8 cellular contexts compared by ENCODE assay signal in the genomic region with DNA sequence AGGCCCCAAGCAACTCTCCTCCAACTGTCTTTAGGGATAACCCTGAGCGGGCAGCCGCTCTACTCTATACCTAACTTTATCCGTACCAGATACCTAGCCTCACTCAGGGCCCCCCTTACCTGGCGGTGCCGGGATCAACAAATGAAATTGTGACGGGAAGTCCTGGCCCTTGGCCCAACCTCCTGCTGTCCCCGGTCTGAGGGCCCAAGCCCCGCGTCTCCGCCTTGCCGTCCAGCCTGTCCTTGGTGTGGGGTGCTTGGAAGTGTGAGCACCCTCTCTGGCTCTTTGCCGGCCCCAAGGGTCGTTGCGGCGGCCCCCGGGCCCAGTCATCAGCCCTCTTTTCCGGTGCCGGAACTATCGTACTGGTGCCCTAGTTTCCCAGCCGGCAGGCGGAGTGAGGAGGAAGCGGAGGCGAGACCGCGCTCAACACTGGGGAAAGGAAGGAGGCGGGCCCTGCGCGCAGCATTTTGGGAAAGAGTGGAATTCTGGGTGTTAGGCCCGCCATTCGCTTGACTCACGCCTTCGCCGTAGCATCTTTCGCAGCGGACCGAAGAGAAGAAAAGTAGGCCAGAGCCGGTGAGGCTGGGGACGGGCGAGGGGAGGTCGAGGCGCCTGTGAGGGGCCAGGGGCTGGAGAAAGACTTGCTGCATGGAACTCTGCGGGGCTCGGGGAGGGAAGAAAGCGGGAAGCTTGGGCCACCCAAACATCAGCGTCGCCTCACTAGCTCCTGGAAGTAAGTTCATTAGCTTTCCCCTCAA.
A peak's percentile ranks its signal among the peaks of the same experiment; 100 is the strongest.
DNase-seq lines count a peak whose midpoint lies in the region; ATAC-seq and TF ChIP-seq lines count a peak whose summit lies in the region.

TSS of gene SNRPD3 (plus strand) at position 504 of the 758 bp plus-strand sequence. CDS start 1,676 bp downstream, outside the sequence.

- no peak; the same call in 1 of the 2 replicates for TF ChIP-seq CTCF in AG10803 (conservative IDR thresholded peaks at IDR 0.05; ENCODE audit: low read length)

- H3K4me3 ChIP-seq in AG10803 (ENCODE audit: low read length) = peak within 1 kb of the TSS; percentile 99

- ATAC-seq in GM19025 (IDR thresholded peaks at IDR 0.05; ENCODE audit: low read depth, unreplicated experiment) (peak; percentile 35), HG03280 (IDR thresholded peaks at IDR 0.05; ENCODE audit: unreplicated experiment) (peak; percentile 46)

- peak; percentile 90 for DNase-seq in AG10803 (ENCODE audit: low read depth)
- DNase-seq in NCI-H345 treated with DMSO at 0.1 percent for 48 hours (lab: John Stamatoyannopoulos, UW; ENCODE audit: unreplicated experiment) = peak; percentile 62
- DNase-seq in activated CD4-positive, CD25-positive, alpha-beta regulatory T cell treated with anti-CD3 and anti-CD28 coated beads, Interleukin-2, amount 50 U/mL, for 72 hours = peak; percentile 85
- peak; percentile 93 for DNase-seq in cerebellar cortex (ENCODE audit: low spot score)
- DNase-seq in islet precursor cell = peak; percentile 95
- peak; percentile 84 for DNase-seq in stimulated activated CD4-positive, alpha-beta T cell treated with anti-CD3 and anti-CD28 coated beads, Interleukin-12 subunit alpha, Interleukin-12 subunit beta, amount 100 ng/mL, for 4 hours

Comparison
In these comparisons a context has a peak if more than half of its experiments do, and no peak if none do; other contexts are left out.
1. Peak in every context shown above with its lines: DNase-seq, ATAC-seq and H3K4me3 ChIP-seq.